ENCODE assay signal across 33 cellular contexts in the genomic region with DNA sequence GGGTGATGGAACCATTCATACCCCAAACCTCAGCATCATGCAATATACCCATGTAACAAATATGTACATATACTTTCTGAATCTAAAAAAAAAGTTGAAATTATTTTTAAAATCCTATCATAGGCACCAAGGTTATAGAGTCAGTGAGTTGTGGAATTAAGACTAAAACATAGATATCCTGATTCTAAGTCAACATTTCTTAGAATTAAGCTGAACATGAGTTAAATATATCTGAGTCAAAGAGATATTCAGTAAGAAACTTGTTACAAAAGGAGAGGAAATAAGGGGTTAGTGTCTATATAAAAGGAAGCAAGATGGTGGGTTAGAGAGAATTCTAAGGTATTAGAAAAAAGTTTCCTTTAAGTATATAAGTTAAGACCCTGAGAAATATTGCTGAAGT.
"Had no signal": no experiment of that assay in that cellular context is flagged by ENCODE, and none has a peak within 500 bp of the region (broad histone marks: within the 10 kb centered on the region; RNA-seq: fewer than 3 reads in every experiment).

No MANE protein-coding gene starts in this region.

- DNase-seq: Karpas-422, Kasumi-1, MG63, MM.1S, MV-4-11, NCI-H1048, NCI-H1092, NCI-H1092 treated with DMSO at 0.1 percent for 48 hours, NCI-H1105, NCI-H1105 treated with DMSO at 0.1 percent for 48 hours, NCI-H1417, NCI-H1417 treated with DMSO at 0.1 percent for 48 hours, NCI-H1436, NCI-H1436 treated with DMSO at 0.1 percent for 48 hours, NCI-H146, NCI-H1694, NCI-H1694 treated with DMSO at 0.1 percent for 48 hours, NCI-H187, NCI-H187 treated with DMSO at 0.1 percent for 48 hours, NCI-H1930, NCI-H2029, NCI-H2029 treated with DMSO at 0.1 percent for 48 hours, NCI-H2081, NCI-H2081 treated with DMSO at 0.1 percent for 48 hours, NCI-H2107, NCI-H2171, NCI-H2171 treated with DMSO at 0.1 percent for 48 hours, NCI-H2227 treated with DMSO at 0.1 percent for 48 hours, NCI-H226, NCI-H345, NCI-H446, NCI-H446 treated with DMSO at 0.1 percent for 48 hours, NCI-H510A had no signal
